7 cellular contexts compared by ENCODE assay signal in genomic region chr5:115815006-115815692, GRCh38. TPM values are rescaled to one million over a fixed set of nuclear protein-coding genes. Genes with fewer than 3 reads are reported as not detected.
A peak's percentile ranks its signal among the peaks of the same experiment; 100 is the strongest.
DNase-seq lines count a peak whose midpoint lies in the region; ATAC-seq and TF ChIP-seq lines count a peak whose summit lies in the region.

No MANE protein-coding gene starts in this region.

- ATAC-seq in HG03095 (IDR thresholded peaks at IDR 0.05; ENCODE audit: unreplicated experiment), result no peak

- peak overlapping the region; percentile 89 for H3K4me2 ChIP-seq in smooth muscle cell

- H3K27ac Mint-ChIP-seq in activated CD4-positive, alpha-beta memory T cell treated with anti-CD3 and anti-CD28 coated beads, Interleukin-2, amount 10 ng/mL, durations not matched to agents 7 days and 5 days, result no peak overlapping the region

- TF ChIP-seq CTCF in HEK293 (tag by site-specific recombination; IDR thresholded peaks at IDR 0.05), result no peak
- TF ChIP-seq CTCF in smooth muscle cell (IDR thresholded peaks at IDR 0.05; ENCODE audit: borderline replicate concordance, insufficient read depth, poor library complexity, severe bottlenecking), result no peak

- H3K27me3 ChIP-seq in iPS-15b (ENCODE audit: control insufficient read depth, insufficient read depth, low read length), result peaks cover 44% of the 10 kb centered on the region
- peaks cover 14% of the 10 kb centered on the region for H3K27me3 ChIP-seq in smooth muscle cell (ENCODE audit: low read depth)

- H3K4me1 Mint-ChIP-seq in activated CD4-positive, alpha-beta memory T cell treated with anti-CD3 and anti-CD28 coated beads, Interleukin-2, amount 10 ng/mL, durations not matched to agents 7 days and 5 days, result peaks cover 46% of the 10 kb centered on the region

- CTCF ChIA-PET in HEK293 (lab: Yijun Ruan, JAX), result no interaction called here
- CTCF ChIA-PET in activated CD4-positive, alpha-beta memory T cell treated with anti-CD3 and anti-CD28 coated beads, Interleukin-2, amount 10 ng/mL, durations not matched to agents 7 days and 5 days (lab: Charles Lee), result interaction anchor here (3.4 kb wide), 1 partner anchor 180 kb away, joined by 13 read pairs; no protein-coding TSS in a partner anchor

- H3K9ac ChIP-seq in iPS-15b (ENCODE audit: low read depth, low read length) (no peak overlapping the region), smooth muscle cell (ENCODE audit: low read depth) (peak overlapping the region; percentile 92)

- H2AFZ ChIP-seq in smooth muscle cell (ENCODE audit: low read depth), result peak overlapping the region; percentile 99

- no peaks in the 10 kb centered on the region for H3F3A ChIP-seq in smooth muscle cell (ENCODE audit: low read depth)

- DNase-seq in activated CD4-positive, alpha-beta memory T cell treated with anti-CD3 and anti-CD28 coated beads, Interleukin-2, amount 10 ng/mL, durations not matched to agents 7 days and 5 days, result no peak
- DNase-seq in smooth muscle cell (lab: John Stamatoyannopoulos, UW; ENCODE audit: unreplicated experiment) (no peak), NCI-H1048 (lab: John Stamatoyannopoulos, UW) (no peak), ecto neural progenitor cell (ENCODE audit: low spot score) (no peak)

- 26% methylated on average over 21 of the region's 21 CpGs for WGBS in smooth muscle cell (ENCODE audit: low lambda C conversion rate)

- POLR2A ChIA-PET in HEK293 (lab: Yijun Ruan, JAX), result no interaction called here
- POLR2A ChIA-PET in activated CD4-positive, alpha-beta memory T cell treated with anti-CD3 and anti-CD28 coated beads, Interleukin-2, amount 10 ng/mL, durations not matched to agents 7 days and 5 days (lab: Charles Lee), result interaction anchor here (1.7 kb wide), 1 partner anchor 26 kb away, joined by 5 read pairs; the partner anchor contains the start of genes AP3S1 and ATG12

- H4K20me1 ChIP-seq in smooth muscle cell (ENCODE audit: low read depth), result no peaks in the 10 kb centered on the region

- H3K4me1 ChIP-seq in HEK293 (ENCODE audit: control insufficient read depth, insufficient read depth, low read length), result 0 out of 2 replicates have a peak, but pooled peaks cover 2% of the 10 kb centered on the region
- H3K4me1 ChIP-seq in iPS-15b (ENCODE audit: control insufficient read depth, insufficient read depth, low read length), result peaks cover 5% of the 10 kb centered on the region
- peaks cover 14% of the 10 kb centered on the region for H3K4me1 ChIP-seq in smooth muscle cell (ENCODE audit: low read depth)

- H3K36me3 Mint-ChIP-seq in activated CD4-positive, alpha-beta memory T cell treated with anti-CD3 and anti-CD28 coated beads, Interleukin-2, amount 10 ng/mL, durations not matched to agents 7 days and 5 days (ENCODE audit: low read depth), result no peaks in the 10 kb centered on the region

- no peaks in the 10 kb centered on the region for H3K9me3 ChIP-seq in HEK293 (ENCODE audit: control insufficient read depth, insufficient read depth, low read depth, low read length)
- no peaks in the 10 kb centered on the region for H3K9me3 ChIP-seq in iPS-15b (ENCODE audit: control insufficient read depth, insufficient read depth, low read length)
- no peaks in the 10 kb centered on the region for H3K9me3 ChIP-seq in smooth muscle cell (replicated peaks; ENCODE audit: low read depth)

- peaks cover 20% of the 10 kb centered on the region for H3K79me2 ChIP-seq in smooth muscle cell (ENCODE audit: low read depth)

- H3K27me3 Mint-ChIP-seq in activated CD4-positive, alpha-beta memory T cell treated with anti-CD3 and anti-CD28 coated beads, Interleukin-2, amount 10 ng/mL, durations not matched to agents 7 days and 5 days, result peaks cover 79% of the 10 kb centered on the region

- peak overlapping the region; percentile 23 for H3K4me3 Mint-ChIP-seq in activated CD4-positive, alpha-beta memory T cell treated with anti-CD3 and anti-CD28 coated beads, Interleukin-2, amount 10 ng/mL, durations not matched to agents 7 days and 5 days

- H3K4me3 ChIP-seq in HEK293 (ENCODE audit: low read depth, low read length) (peak overlapping the region; percentile 57), iPS-15b (ENCODE audit: low read depth, low read length) (peak overlapping the region; percentile 96), smooth muscle cell (peak overlapping the region; percentile 66)

- H3K36me3 ChIP-seq in HEK293 (ENCODE audit: control insufficient read depth in 2 of 2, insufficient read depth in 1 of 2, low read length in 2 of 2) (no peaks in the 10 kb centered on the region), iPS-15b (ENCODE audit: control insufficient read depth, insufficient read depth, low read length) (peaks cover 2% of the 10 kb centered on the region), smooth muscle cell (ENCODE audit: low read depth) (no peaks in the 10 kb centered on the region)

- H3K27ac ChIP-seq in HEK293 (ENCODE audit: extremely low read depth, low read depth, low read length) (peak overlapping the region; percentile 91; the same call in 1 of the 2 replicates), smooth muscle cell (ENCODE audit: low read depth) (no peak overlapping the region)

- no peaks in the 10 kb centered on the region for H3K9me3 Mint-ChIP-seq in activated CD4-positive, alpha-beta memory T cell treated with anti-CD3 and anti-CD28 coated beads, Interleukin-2, amount 10 ng/mL, durations not matched to agents 7 days and 5 days

TF ChIP-seq in HEK293, 187 proteins besides CTCF, POLR2A, EP300 and RAD21:
- TF ChIP-seq GLI4 (tag by site-specific recombination; IDR thresholded peaks at IDR 0.05) (no peak), PRDM1 (tag by site-specific recombination; IDR thresholded peaks at IDR 0.05) (peak; percentile 41; the same call in 1 of the 2 replicates), SETDB1 (IDR thresholded peaks at IDR 0.05; ENCODE audit: insufficient read length, low read length) (no peak)

RNA-seq across cellular contexts. Expression of gene CDO1, which starts 1.3 kb away (rescaled TPM):
- total RNA-seq in activated CD4-positive, alpha-beta memory T cell treated with anti-CD3 and anti-CD28 coated beads, Interleukin-2, amount 10 ng/mL, durations not matched to agents 7 days and 5 days, result under 1 TPM; 0.28 to 0.50 TPM
- total RNA-seq in smooth muscle cell, result 26.3 and 60.8 TPM in 2 replicates
- polyA plus RNA-seq in smooth muscle cell, result 27.2 and 48.4 TPM in 2 replicates

RNA-seq across cellular contexts. Expression of gene ATG12, which starts 26.2 kb away (rescaled TPM):
- total RNA-seq in activated CD4-positive, alpha-beta memory T cell treated with anti-CD3 and anti-CD28 coated beads, Interleukin-2, amount 10 ng/mL, durations not matched to agents 7 days and 5 days, result 10 to 100 TPM; 45.5 to 49.0 TPM
- total RNA-seq in smooth muscle cell, result 58.6 and 106 TPM in 2 replicates
- polyA plus RNA-seq in smooth muscle cell, result 128 and 139 TPM in 2 replicates

RNA-seq across cellular contexts. Expression of gene AP3S1, which starts 26.6 kb away (rescaled TPM):
- total RNA-seq in activated CD4-positive, alpha-beta memory T cell treated with anti-CD3 and anti-CD28 coated beads, Interleukin-2, amount 10 ng/mL, durations not matched to agents 7 days and 5 days, result 10 to 100 TPM; 73.5 to 87.0 TPM
- total RNA-seq in smooth muscle cell, result 130 and 224 TPM in 2 replicates
- 180 and 191 TPM in 2 replicates for polyA plus RNA-seq in smooth muscle cell

Comparison
In these comparisons a context has a peak if more than half of its experiments do, and no peak if none do; other contexts are left out.
1. RNA of gene CDO1, which starts 1.3 kb away (total RNA-seq): 26.3 to 60.8 TPM in smooth muscle cell; 0.28 to 0.50 TPM in activated CD4-positive, alpha-beta memory T cell treated with anti-CD3 and anti-CD28 coated beads, Interleukin-2, amount 10 ng/mL, durations not matched to agents 7 days and 5 days; every median in the first group is over 10 times any median in the second.
2. Peak in every context shown above with its lines, with median percentiles within 50 percentile points of each other: H3K4me3 ChIP-seq.